In the genomic region with DNA sequence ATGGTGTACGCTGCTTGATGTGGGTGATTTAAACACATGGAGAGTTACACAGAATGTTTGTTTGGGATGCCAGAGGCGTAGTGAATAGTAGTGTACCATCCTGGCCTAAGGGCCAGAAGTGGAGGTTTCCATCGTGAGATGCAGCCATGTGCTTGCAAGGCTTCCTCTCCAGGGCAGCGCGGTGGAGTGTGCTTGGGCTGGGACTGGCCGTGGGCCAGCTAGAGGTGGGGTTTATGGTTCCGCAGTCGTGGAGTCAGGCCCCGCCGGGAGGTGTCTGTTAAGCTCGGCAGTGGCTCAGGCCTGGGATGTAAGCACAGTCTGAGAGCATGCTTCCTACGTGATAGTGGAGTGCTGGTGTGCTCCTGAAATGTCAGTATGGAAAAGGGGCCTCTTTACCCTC, we compare ENCODE assay signal across 1 cellular context.
A peak's percentile ranks its signal among the peaks of the same experiment; 100 is the strongest.
TF ChIP-seq lines count a peak whose summit lies in the region.

No MANE protein-coding gene starts in this region.

TF ChIP-seq in H1, 55 proteins besides CTCF, POLR2A, EP300 and RAD21 (continued from another document):
- TF ChIP-seq, protein P1, sequence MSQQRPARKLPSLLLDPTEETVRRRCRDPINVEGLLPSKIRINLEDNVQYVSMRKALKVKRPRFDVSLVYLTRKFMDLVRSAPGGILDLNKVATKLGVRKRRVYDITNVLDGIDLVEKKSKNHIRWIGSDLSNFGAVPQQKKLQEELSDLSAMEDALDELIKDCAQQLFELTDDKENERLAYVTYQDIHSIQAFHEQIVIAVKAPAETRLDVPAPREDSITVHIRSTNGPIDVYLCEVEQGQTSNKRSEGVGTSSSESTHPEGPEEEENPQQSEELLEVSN (IDR thresholded peaks at IDR 0.05): peak; percentile 46
- TF ChIP-seq, protein P2, sequence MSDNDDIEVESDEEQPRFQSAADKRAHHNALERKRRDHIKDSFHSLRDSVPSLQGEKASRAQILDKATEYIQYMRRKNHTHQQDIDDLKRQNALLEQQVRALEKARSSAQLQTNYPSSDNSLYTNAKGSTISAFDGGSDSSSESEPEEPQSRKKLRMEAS (IDR thresholded peaks at IDR 0.05): peak; percentile 60; the same call in 1 of the 2 replicates
- TF ChIP-seq MAFK (IDR thresholded peaks at IDR 0.05; ENCODE audit: low read depth, low read length): no peak
- TF ChIP-seq GTF2F1 (IDR thresholded peaks at IDR 0.05; ENCODE audit: borderline replicate concordance, low read depth, low read length): no peak
- TF ChIP-seq, protein P3, sequence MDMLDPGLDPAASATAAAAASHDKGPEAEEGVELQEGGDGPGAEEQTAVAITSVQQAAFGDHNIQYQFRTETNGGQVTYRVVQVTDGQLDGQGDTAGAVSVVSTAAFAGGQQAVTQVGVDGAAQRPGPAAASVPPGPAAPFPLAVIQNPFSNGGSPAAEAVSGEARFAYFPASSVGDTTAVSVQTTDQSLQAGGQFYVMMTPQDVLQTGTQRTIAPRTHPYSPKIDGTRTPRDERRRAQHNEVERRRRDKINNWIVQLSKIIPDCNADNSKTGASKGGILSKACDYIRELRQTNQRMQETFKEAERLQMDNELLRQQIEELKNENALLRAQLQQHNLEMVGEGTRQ (IDR thresholded peaks at IDR 0.05; ENCODE audit: low read length): no peak
- TF ChIP-seq KDM5A (IDR thresholded peaks at IDR 0.05; ENCODE audit: low read length): no peak
